14 cellular contexts compared by ENCODE assay signal in the genomic region with DNA sequence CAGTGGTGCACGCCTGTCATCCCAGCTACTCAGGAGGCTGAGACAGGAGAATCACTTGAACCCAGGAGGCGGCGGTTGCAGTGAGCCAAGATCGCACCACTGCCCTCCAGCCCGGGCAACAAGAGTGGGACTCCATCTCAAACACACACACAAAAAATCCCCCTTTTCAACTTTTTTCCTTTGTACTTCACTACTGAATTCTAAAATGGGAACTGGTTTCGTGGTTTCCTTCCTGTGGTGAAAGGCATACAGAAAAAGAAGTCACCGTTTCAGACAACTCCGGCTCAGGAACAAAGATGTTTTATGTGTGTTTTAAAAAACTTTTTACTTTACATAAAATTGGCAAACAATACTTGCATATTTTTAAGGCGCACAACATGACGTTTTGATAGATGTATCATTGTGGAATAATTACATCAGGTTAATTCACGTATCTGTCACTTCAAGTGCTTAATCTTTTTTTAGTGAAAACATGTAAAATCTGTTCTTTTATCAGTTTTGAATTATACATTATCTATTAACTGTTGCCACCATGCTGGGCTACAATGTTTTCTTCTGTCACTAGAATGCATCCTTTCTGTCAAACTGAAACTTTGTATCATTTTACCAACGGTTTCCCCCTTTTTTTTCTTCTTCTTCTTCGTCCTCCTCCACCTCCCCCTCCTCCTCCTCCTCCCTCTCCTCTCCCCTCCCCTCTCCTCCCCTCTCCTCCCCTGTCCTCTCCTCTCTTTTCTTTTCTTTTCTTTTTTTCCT.
A peak's percentile ranks its signal among the peaks of the same experiment; 100 is the strongest.
DNase-seq lines count a peak whose midpoint lies in the region; ATAC-seq, FAIRE-seq and TF ChIP-seq lines count a peak whose summit lies in the region.
"Had no signal": no experiment of that assay in that cellular context is flagged by ENCODE, and none has a peak within 500 bp of the region (broad histone marks: within the 10 kb centered on the region; RNA-seq: fewer than 3 reads in every experiment).

No MANE protein-coding gene starts in this region.

- no peak; a peak in 1 of 4 replicates for TF ChIP-seq EP300 in GM12878 (IDR thresholded peaks at IDR 0.05; ENCODE audit: borderline replicate concordance in 1 of 2, control insufficient read depth in 1 of 2, low read depth in 2 of 2, low read length in 2 of 2)

- peak overlapping the region; percentile 79 for H3K4me2 ChIP-seq in GM12878 (ENCODE audit: control insufficient read depth, insufficient read depth)

- no peaks in the 10 kb centered on the region for H3K36me3 ChIP-seq in GM06990 (ENCODE audit: control insufficient read depth, insufficient read depth, low read length)
- H3K36me3 ChIP-seq in GM12878 (ENCODE audit: control insufficient read depth in 2 of 2, insufficient read depth in 2 of 2, low read length in 1 of 2): no peaks in the 10 kb centered on the region

- no peak for TF ChIP-seq POLR2A in GM12878 (IDR thresholded peaks at IDR 0.05; ENCODE audit: low read depth, low read length)

- peaks cover 10% of the 10 kb centered on the region for H3K4me1 ChIP-seq in GM12878 (ENCODE audit: control insufficient read depth, insufficient read depth, low read length)
- H3K4me1 ChIP-seq: foreskin keratinocyte had no signal

- 6% methylated on average over 13 of the region's 13 CpGs for WGBS in GM12878 (ENCODE audit: insufficient coverage, insufficient replicate concordance, low lambda C conversion rate, missing lambda C conversion rate)

- no peak for TF ChIP-seq RAD21 in GM12878 (IDR thresholded peaks at IDR 0.05; ENCODE audit: insufficient read depth, low read depth, low read length)

- FAIRE-seq in GM12878 (lab: Jason Lieb, UNC): no peak
- FAIRE-seq: bronchial epithelial cell had no signal

- TF ChIP-seq CTCF in GM06990 (IDR thresholded peaks at IDR 0.05; ENCODE audit: insufficient read depth, low read length, poor library complexity, severe bottlenecking) (no peak), GM12878 (IDR thresholded peaks at IDR 0.05 in 2 of 3, conservative IDR thresholded peaks at IDR 0.05 in 1 of 3; ENCODE audit: control insufficient read depth in 2 of 3, extremely low read depth in 1 of 3, insufficient read depth in 1 of 3, low read depth in 3 of 3, low read length in 3 of 3) (no peak), nephron progenitor cell (IDR thresholded peaks at IDR 0.05) (no peak)

- H3K27me3 Mint-ChIP-seq in nephron progenitor cell (ENCODE audit: low read depth, poor library complexity): peaks cover 8% of the 10 kb centered on the region

- no peak overlapping the region; the same call in 1 of the 2 replicates for H2AFZ ChIP-seq in GM12878 (ENCODE audit: control insufficient read depth, low read depth, low read length)

- peaks cover 5% of the 10 kb centered on the region for H3K9me3 Mint-ChIP-seq in nephron progenitor cell

- no peaks in the 10 kb centered on the region for H4K20me1 ChIP-seq in GM12878 (ENCODE audit: control insufficient read depth, insufficient read depth)

- H3K36me3 Mint-ChIP-seq in nephron progenitor cell (ENCODE audit: low read depth): no peaks in the 10 kb centered on the region

- H3K9me3 ChIP-seq in GM12878 (replicated peaks; ENCODE audit: control insufficient read depth, insufficient read depth, low read length): peaks cover 4% of the 10 kb centered on the region; the same call in 2 of the 3 replicates

- H3K4me3 ChIP-seq in GM06990 (replicated peaks; ENCODE audit: low read depth, low read length): no peak overlapping the region
- H3K4me3 ChIP-seq in GM12878: 0 out of 2 replicates have a peak overlapping the region, but pooled peaks have one; percentile 22
- H3K4me3 ChIP-seq: skin epidermis had no signal

- RAD21 ChIA-PET in GM12878 (lab: Charles Lee; ENCODE audit: unreplicated experiment): no interaction called here

- POLR2A ChIA-PET in GM12878 (lab: Charles Lee): no interaction called here

- no peaks in the 10 kb centered on the region for H3K79me2 ChIP-seq in GM12878 (ENCODE audit: control insufficient read depth, insufficient read depth, low read length)

- in situ Hi-C loops in GM12878 (cut with MboI): loop anchor here (5.0 kb wide), 1 partner anchor 34 kb away; no protein-coding TSS in a partner anchor

- peak overlapping the region; percentile 86 for H3K27ac ChIP-seq in GM12878 (ENCODE audit: control insufficient read depth, insufficient read depth)
- H3K27ac ChIP-seq: foreskin keratinocyte, skin epidermis had no signal

- CTCF ChIA-PET in GM12878 (lab: Yijun Ruan, JAX): no interaction called here

- intact Hi-C loops in GM12878 (cut with micrococcal nuclease; ENCODE audit: unreplicated experiment): loop anchor here (2.0 kb wide), 2 partner anchors 28 to 36 kb away; no protein-coding TSS in a partner anchor

- H3K27ac Mint-ChIP-seq in nephron progenitor cell: no peak overlapping the region

- DNase-seq in GM06990 (ENCODE audit: extremely low read depth, insufficient read length) (peak; percentile 69), Kasumi-1 (lab: John Stamatoyannopoulos, UW) (peak; percentile 26 to 42), GM12878 (ENCODE audit: low read depth, low spot score) (peak; percentile 63), nephron progenitor cell (no peak), NCI-H2171 (lab: John Stamatoyannopoulos, UW) (no peak)
- DNase-seq: DMS79, foreskin keratinocyte, NCI-H748 treated with DMSO at 0.1 percent for 48 hours had no signal

- H3K4me1 Mint-ChIP-seq in nephron progenitor cell: no peaks in the 10 kb centered on the region

- no peaks in the 10 kb centered on the region for H3K27me3 ChIP-seq in GM06990 (replicated peaks; ENCODE audit: control insufficient read depth, insufficient read depth, low read length)
- H3K27me3 ChIP-seq in GM12878 (replicated peaks in 1 of 2; ENCODE audit: control insufficient read depth in 2 of 2, insufficient read depth in 2 of 2, low read length in 1 of 2): no peaks in the 10 kb centered on the region
- H3K27me3 ChIP-seq: foreskin keratinocyte had no signal

- ATAC-seq in GM21360 (IDR thresholded peaks at IDR 0.05; ENCODE audit: unreplicated experiment): peak; percentile 65
- peak; percentile 81 for ATAC-seq in GM12878
- no peak for ATAC-seq in HG03521 (IDR thresholded peaks at IDR 0.05; ENCODE audit: unreplicated experiment)
- no peak for ATAC-seq in HG03342 (IDR thresholded peaks at IDR 0.05; ENCODE audit: unreplicated experiment)
- ATAC-seq: activated CD4-positive, CD25-positive, alpha-beta regulatory T cell treated with anti-CD3 and anti-CD28 coated beads, Interleukin-2, amount 50 U/mL, for 24 hours; foreskin keratinocyte had no signal

- SMC1A ChIA-PET in GM12878 (lab: Charles Lee; ENCODE audit: uncharacterized antibody, unreplicated experiment): no interaction called here

- no peak overlapping the region for H3K4me3 Mint-ChIP-seq in nephron progenitor cell

- no TSS peak for BruUV-seq in GM12878 (replicated peaks; lab: Mats Ljungman, UMichigan)

- peak overlapping the region; percentile 62 for H3K9ac ChIP-seq in GM12878 (ENCODE audit: control insufficient read depth, insufficient read depth, low read length)

TF ChIP-seq in GM12878, 131 proteins besides CTCF, POLR2A, EP300 and RAD21 (continues in another document):
- peak; percentile 22; the same call in 1 of the 2 replicates for TF ChIP-seq ATF7 (IDR thresholded peaks at IDR 0.05; ENCODE audit: low read depth)
- TF ChIP-seq, protein P1, sequence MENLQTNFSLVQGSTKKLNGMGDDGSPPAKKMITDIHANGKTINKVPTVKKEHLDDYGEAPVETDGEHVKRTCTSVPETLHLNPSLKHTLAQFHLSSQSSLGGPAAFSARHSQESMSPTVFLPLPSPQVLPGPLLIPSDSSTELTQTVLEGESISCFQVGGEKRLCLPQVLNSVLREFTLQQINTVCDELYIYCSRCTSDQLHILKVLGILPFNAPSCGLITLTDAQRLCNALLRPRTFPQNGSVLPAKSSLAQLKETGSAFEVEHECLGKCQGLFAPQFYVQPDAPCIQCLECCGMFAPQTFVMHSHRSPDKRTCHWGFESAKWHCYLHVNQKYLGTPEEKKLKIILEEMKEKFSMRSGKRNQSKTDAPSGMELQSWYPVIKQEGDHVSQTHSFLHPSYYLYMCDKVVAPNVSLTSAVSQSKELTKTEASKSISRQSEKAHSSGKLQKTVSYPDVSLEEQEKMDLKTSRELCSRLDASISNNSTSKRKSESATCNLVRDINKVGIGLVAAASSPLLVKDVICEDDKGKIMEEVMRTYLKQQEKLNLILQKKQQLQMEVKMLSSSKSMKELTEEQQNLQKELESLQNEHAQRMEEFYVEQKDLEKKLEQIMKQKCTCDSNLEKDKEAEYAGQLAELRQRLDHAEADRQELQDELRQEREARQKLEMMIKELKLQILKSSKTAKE (IDR thresholded peaks at IDR 0.05; ENCODE audit: low read depth, poor library complexity, severe bottlenecking): no peak
- no peak for TF ChIP-seq BMI1 (IDR thresholded peaks at IDR 0.05; ENCODE audit: borderline replicate concordance)
- no peak for TF ChIP-seq JUND (IDR thresholded peaks at IDR 0.05; ENCODE audit: low read depth, low read length)
- TF ChIP-seq, protein P2, sequence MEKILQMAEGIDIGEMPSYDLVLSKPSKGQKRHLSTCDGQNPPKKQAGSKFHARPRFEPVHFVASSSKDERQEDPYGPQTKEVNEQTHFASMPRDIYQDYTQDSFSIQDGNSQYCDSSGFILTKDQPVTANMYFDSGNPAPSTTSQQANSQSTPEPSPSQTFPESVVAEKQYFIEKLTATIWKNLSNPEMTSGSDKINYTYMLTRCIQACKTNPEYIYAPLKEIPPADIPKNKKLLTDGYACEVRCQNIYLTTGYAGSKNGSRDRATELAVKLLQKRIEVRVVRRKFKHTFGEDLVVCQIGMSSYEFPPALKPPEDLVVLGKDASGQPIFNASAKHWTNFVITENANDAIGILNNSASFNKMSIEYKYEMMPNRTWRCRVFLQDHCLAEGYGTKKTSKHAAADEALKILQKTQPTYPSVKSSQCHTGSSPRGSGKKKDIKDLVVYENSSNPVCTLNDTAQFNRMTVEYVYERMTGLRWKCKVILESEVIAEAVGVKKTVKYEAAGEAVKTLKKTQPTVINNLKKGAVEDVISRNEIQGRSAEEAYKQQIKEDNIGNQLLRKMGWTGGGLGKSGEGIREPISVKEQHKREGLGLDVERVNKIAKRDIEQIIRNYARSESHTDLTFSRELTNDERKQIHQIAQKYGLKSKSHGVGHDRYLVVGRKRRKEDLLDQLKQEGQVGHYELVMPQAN (conservative IDR thresholded peaks at IDR 0.05): no peak
- peak; percentile 61; the same call in 1 of the 2 replicates for TF ChIP-seq ASH2L (IDR thresholded peaks at IDR 0.05; ENCODE audit: borderline replicate concordance, low read depth)
- no peak for TF ChIP-seq ZNF207 (IDR thresholded peaks at IDR 0.05; ENCODE audit: borderline replicate concordance)

Comparison
In these comparisons a context has a peak if more than half of its experiments do, and no peak if none do; other contexts are left out.
1. DNase-seq: peak in GM06990 (single experiment), Kasumi-1 (2 of 2) and GM12878 (single experiment); none in nephron progenitor cell (single experiment) and NCI-H2171 (single experiment).
2. ATAC-seq: peak in GM21360 (single experiment) and GM12878 (single experiment); none in HG03521 (single experiment) and HG03342 (single experiment).